ENCODE assay signal across 8 cellular contexts in genomic region chr11:8328848-8329330, GRCh38.
DNase-seq lines count a peak whose midpoint lies in the region; ATAC-seq and TF ChIP-seq lines count a peak whose summit lies in the region.

No MANE protein-coding gene starts in this region.

- DNase-seq in CD8-positive, alpha-beta memory T cell: peak in 3 of 5 donors; percentile 7 to 11 (median 9)
- DNase-seq in HL-60 (ENCODE audit: low read depth in 1 of 2, low spot score in 1 of 2) (peak; percentile 75 to 81), NCI-H82 treated with DMSO at 0.1 percent for 48 hours (lab: John Stamatoyannopoulos, UW; ENCODE audit: unreplicated experiment) (peak; percentile 50), naive B cell (peak; percentile 47)
- peak; percentile 45 to 73 (median 55) for DNase-seq in activated CD8-positive, alpha-beta memory T cell treated with anti-CD3 and anti-CD28 coated beads for 48 hours (ENCODE audit: low read depth in 2 of 3, low spot score in 2 of 3)
- DNase-seq in stimulated activated naive B cell treated with anti-CD40 and anti-IgM and Interleukin-4, amounts not matched to agents 10 μg/mL and 1 μg/mL and 100 μg/mL, for 72 hours: peak; percentile 73

- no peaks in the 10 kb centered on the region for H3K4me1 ChIP-seq in CD8-positive, alpha-beta memory T cell (ENCODE audit: insufficient read depth, low read length)

- CTCF ChIA-PET in CD8-positive, alpha-beta memory T cell (lab: Charles Lee): no interaction called here

- POLR2A ChIA-PET in CD8-positive, alpha-beta memory T cell (lab: Charles Lee): no interaction called here

- peaks cover 7 to 8% of the 10 kb centered on the region in 2 donors for H3K27me3 Mint-ChIP-seq in CD8-positive, alpha-beta memory T cell
- H3K27me3 Mint-ChIP-seq in naive B cell: peaks cover 0 to 8% (median 7%) of the 10 kb centered on the region in 3 donors
- peaks cover 11 to 13% of the 10 kb centered on the region in 2 donors for H3K27me3 Mint-ChIP-seq in stimulated activated naive B cell treated with anti-CD40 and anti-IgM and Interleukin-4, amounts not matched to agents 10 μg/mL and 1 μg/mL and 100 μg/mL, for 72 hours

- no peak overlapping the region for H3K4me3 Mint-ChIP-seq in CD8-positive, alpha-beta memory T cell
- no peak overlapping the region for H3K4me3 Mint-ChIP-seq in naive B cell
- H3K4me3 Mint-ChIP-seq in stimulated activated naive B cell treated with anti-CD40 and anti-IgM and Interleukin-4, amounts not matched to agents 10 μg/mL and 1 μg/mL and 100 μg/mL, for 72 hours: peak overlapping the region in 1 of 2 donors; percentile 18

- H3K4me3 ChIP-seq in CD8-positive, alpha-beta memory T cell (ENCODE audit: low read length): no peak overlapping the region
- H3K4me3 ChIP-seq in HL-60 (replicated peaks; ENCODE audit: insufficient read depth, low read length): no peak overlapping the region

- H3K36me3 Mint-ChIP-seq in CD8-positive, alpha-beta memory T cell: no peaks in the 10 kb centered on the region
- no peaks in the 10 kb centered on the region for H3K36me3 Mint-ChIP-seq in naive B cell
- H3K36me3 Mint-ChIP-seq in stimulated activated naive B cell treated with anti-CD40 and anti-IgM and Interleukin-4, amounts not matched to agents 10 μg/mL and 1 μg/mL and 100 μg/mL, for 72 hours: no peaks in the 10 kb centered on the region

- H3K27ac Mint-ChIP-seq in CD8-positive, alpha-beta memory T cell: no peak overlapping the region
- peak overlapping the region in 1 of 6 donors; percentile 53 for H3K27ac Mint-ChIP-seq in naive B cell
- peak overlapping the region; percentile 67 for H3K27ac Mint-ChIP-seq in stimulated activated naive B cell treated with anti-CD40 and anti-IgM and Interleukin-4, amounts not matched to agents 10 μg/mL and 1 μg/mL and 100 μg/mL, for 72 hours

- H3K27ac ChIP-seq in CD8-positive, alpha-beta memory T cell (ENCODE audit: low read depth, low read length): no peak overlapping the region
- no peak overlapping the region for H3K27ac ChIP-seq in HL-60 (replicated peaks)

- H3K27me3 ChIP-seq in CD8-positive, alpha-beta memory T cell (ENCODE audit: insufficient read depth, low read length, poor library complexity, severe bottlenecking): no peaks in the 10 kb centered on the region
- H3K27me3 ChIP-seq in HL-60 (ENCODE audit: insufficient read depth, poor library complexity, severe bottlenecking): no peaks in the 10 kb centered on the region

- no peaks in the 10 kb centered on the region for H3K9me3 ChIP-seq in CD8-positive, alpha-beta memory T cell (ENCODE audit: low read length)

- ATAC-seq in GM21360 (IDR thresholded peaks at IDR 0.05; ENCODE audit: unreplicated experiment) (peak; percentile 55), esophagus mucosa (peak; percentile 91), naive B cell (ENCODE audit: low read depth in 2 of 2) (peak; percentile 54 to 66)
- peak; percentile 71 to 78 for ATAC-seq in stimulated activated naive B cell treated with anti-CD40 and anti-IgM and Interleukin-4, amounts not matched to agents 10 μg/mL and 1 μg/mL and 100 μg/mL, for 72 hours (replicated peaks)

- H3K36me3 ChIP-seq in CD8-positive, alpha-beta memory T cell (ENCODE audit: insufficient read depth, low read length): no peaks in the 10 kb centered on the region

- peak; percentile 57 for TF ChIP-seq CTCF in HL-60 (IDR thresholded peaks at IDR 0.05; ENCODE audit: insufficient read depth, low read length)

- H3K4me1 Mint-ChIP-seq in CD8-positive, alpha-beta memory T cell: no peaks in the 10 kb centered on the region
- H3K4me1 Mint-ChIP-seq in naive B cell: peaks cover 20 to 29% (median 29%) of the 10 kb centered on the region in 3 donors
- H3K4me1 Mint-ChIP-seq in stimulated activated naive B cell treated with anti-CD40 and anti-IgM and Interleukin-4, amounts not matched to agents 10 μg/mL and 1 μg/mL and 100 μg/mL, for 72 hours: peaks cover 24 to 46% of the 10 kb centered on the region in 2 donors

- H3K9me3 Mint-ChIP-seq in CD8-positive, alpha-beta memory T cell: no peaks in the 10 kb centered on the region
- no peaks in the 10 kb centered on the region for H3K9me3 Mint-ChIP-seq in naive B cell
- no peaks in the 10 kb centered on the region for H3K9me3 Mint-ChIP-seq in stimulated activated naive B cell treated with anti-CD40 and anti-IgM and Interleukin-4, amounts not matched to agents 10 μg/mL and 1 μg/mL and 100 μg/mL, for 72 hours

Comparison
In these comparisons a context has a peak if more than half of its experiments do, and no peak if none do; other contexts are left out.
1. DNase-seq: peak in every context shown above with its lines; median percentile 78 in HL-60; 73 in stimulated activated naive B cell treated with anti-CD40 and anti-IgM and Interleukin-4, amounts not matched to agents 10 μg/mL and 1 μg/mL and 100 μg/mL, for 72 hours; 55 in activated CD8-positive, alpha-beta memory T cell treated with anti-CD3 and anti-CD28 coated beads for 48 hours; 50 in NCI-H82 treated with DMSO at 0.1 percent for 48 hours; 47 in naive B cell; 9 in CD8-positive, alpha-beta memory T cell.